In the genomic region with DNA sequence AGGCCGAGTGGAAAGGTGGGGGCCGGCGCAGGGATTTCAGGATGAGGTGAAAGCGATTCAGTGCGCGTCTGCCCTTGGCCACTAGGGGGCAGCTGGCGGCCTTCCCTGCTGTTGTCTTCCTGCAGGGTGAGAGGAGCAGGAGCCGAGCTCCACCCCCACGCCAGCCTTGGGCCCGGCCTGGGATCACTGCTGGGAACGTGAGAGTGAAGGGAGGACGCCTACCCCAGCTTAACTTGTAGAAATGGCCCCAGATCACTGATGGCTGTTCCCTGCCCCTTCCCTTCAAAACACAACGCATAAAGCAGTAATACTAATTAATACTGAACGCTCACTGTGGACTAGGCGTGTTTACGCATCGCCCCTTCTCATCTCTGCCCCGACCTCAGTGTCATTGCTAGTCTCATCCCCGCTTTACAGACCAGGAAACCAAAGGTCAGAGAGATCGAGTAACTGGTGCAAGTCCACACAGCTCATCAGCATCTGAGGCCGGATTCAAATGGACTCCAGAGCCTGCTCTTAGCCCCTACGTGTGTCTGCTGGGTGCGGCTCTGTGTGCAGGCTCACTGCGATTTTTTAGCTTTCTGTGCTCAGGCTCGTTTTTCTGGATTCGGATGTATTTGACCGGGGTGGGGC, we compare ENCODE assay signal across 8 cellular contexts. TPM values are rescaled to one million over a fixed set of nuclear protein-coding genes. Genes with fewer than 3 reads are reported as not detected.
DNase-seq lines count a peak whose midpoint lies in the region; ATAC-seq and TF ChIP-seq lines count a peak whose summit lies in the region.

No MANE protein-coding gene starts in this region.

- H4K20me1 ChIP-seq in MM.1S (ENCODE audit: insufficient read depth, low read length), result no peaks in the 10 kb centered on the region

- H3K27ac ChIP-seq in MM.1S (ENCODE audit: low read length) (no peak overlapping the region), neutrophil (peak overlapping the region; percentile 71), substantia nigra (ENCODE audit: low read depth, low read length, poor library complexity, severe bottlenecking) (peak overlapping the region; percentile 86)

- H3K4me2 ChIP-seq in MM.1S (ENCODE audit: low read depth, low read length), result no peak overlapping the region

- H3K79me2 ChIP-seq in MM.1S (ENCODE audit: low read length), result no peaks in the 10 kb centered on the region

- no peaks in the 10 kb centered on the region for H3F3A ChIP-seq in MM.1S (ENCODE audit: insufficient read depth, low read length)

- no peak overlapping the region for H3K9ac ChIP-seq in MM.1S (ENCODE audit: low read length)

- TF ChIP-seq CTCF in MM.1S (IDR thresholded peaks at IDR 0.05; ENCODE audit: low read length), result peak; percentile 65
- peak; percentile 98 for TF ChIP-seq CTCF in fibroblast of villous mesenchyme (IDR thresholded peaks at IDR 0.05; ENCODE audit: insufficient read depth, low read depth, low read length)
- peak; percentile 84 for TF ChIP-seq CTCF in neutrophil (IDR thresholded peaks at IDR 0.05)

- H3K27me3 ChIP-seq in MM.1S (replicated peaks; ENCODE audit: insufficient read depth, low read length) (no peaks in the 10 kb centered on the region), neutrophil (peaks cover 25% of the 10 kb centered on the region)

- H3K4me3 ChIP-seq in MM.1S (ENCODE audit: low read length), result no peak overlapping the region
- H3K4me3 ChIP-seq in fibroblast of villous mesenchyme (ENCODE audit: low read depth, low read length), result no peak overlapping the region
- H3K4me3 ChIP-seq in neutrophil (ENCODE audit: low read depth in 1 of 2, low read length in 1 of 2), result no peak overlapping the region

- H3K36me3 ChIP-seq in MM.1S (replicated peaks; ENCODE audit: insufficient read depth, low read length) (no peaks in the 10 kb centered on the region), neutrophil (peaks cover 3% of the 10 kb centered on the region)

- peak; percentile 10 for DNase-seq in GF-D8 (lab: John Stamatoyannopoulos, UW)
- peak; percentile 32 for DNase-seq in MM.1S
- DNase-seq in SHP77 (lab: John Stamatoyannopoulos, UW), result peak; percentile 70 to 85
- peak; percentile 87 for DNase-seq in activated effector memory CD4-positive, alpha-beta T cell treated with anti-CD3 and anti-CD28 coated beads, Interleukin-2, amount 50 U/mL, for 16 hours
- DNase-seq in fibroblast of villous mesenchyme (ENCODE audit: low read depth), result peak; percentile 80
- peak; percentile 20 to 93 (median 81) for DNase-seq in substantia nigra (lab: John Stamatoyannopoulos, UW)

- no peak overlapping the region for H2AFZ ChIP-seq in MM.1S (ENCODE audit: low read length)

- H3K9me2 ChIP-seq in MM.1S (replicated peaks; ENCODE audit: insufficient read depth, low read length), result no peaks in the 10 kb centered on the region

- H3K4me1 ChIP-seq in MM.1S (ENCODE audit: low read length) (no peaks in the 10 kb centered on the region), neutrophil (ENCODE audit: control insufficient read depth in 1 of 2, insufficient read depth in 1 of 2, low read depth in 1 of 2, low read length in 1 of 2) (peaks cover 42 to 43% of the 10 kb centered on the region in 2 experiments)

- H3K9me3 ChIP-seq in MM.1S (replicated peaks; ENCODE audit: insufficient read depth, low read length) (no peaks in the 10 kb centered on the region), neutrophil (no peaks in the 10 kb centered on the region)

- ATAC-seq in HG03520 (IDR thresholded peaks at IDR 0.05; ENCODE audit: unreplicated experiment), result no peak

RNA-seq across cellular contexts. Expression of gene MVK, which starts 24.3 kb away (rescaled TPM):
- total RNA-seq in fibroblast of villous mesenchyme, result 29.8 and 30.0 TPM in 2 replicates

RNA-seq across cellular contexts. Expression of gene MMAB, which starts 24.6 kb away (rescaled TPM):
- 34.1 and 43.8 TPM in 2 replicates for total RNA-seq in fibroblast of villous mesenchyme

Comparison
In these comparisons a context has a peak if more than half of its experiments do, and no peak if none do; other contexts are left out.
1. DNase-seq: peak in every context shown above with its lines; median percentile 87 in activated effector memory CD4-positive, alpha-beta T cell treated with anti-CD3 and anti-CD28 coated beads, Interleukin-2, amount 50 U/mL, for 16 hours; 81 in substantia nigra; 80 in fibroblast of villous mesenchyme; 78 in SHP77; 32 in MM.1S; 10 in GF-D8.